ENCODE assay signal across 10 cellular contexts in the genomic region with DNA sequence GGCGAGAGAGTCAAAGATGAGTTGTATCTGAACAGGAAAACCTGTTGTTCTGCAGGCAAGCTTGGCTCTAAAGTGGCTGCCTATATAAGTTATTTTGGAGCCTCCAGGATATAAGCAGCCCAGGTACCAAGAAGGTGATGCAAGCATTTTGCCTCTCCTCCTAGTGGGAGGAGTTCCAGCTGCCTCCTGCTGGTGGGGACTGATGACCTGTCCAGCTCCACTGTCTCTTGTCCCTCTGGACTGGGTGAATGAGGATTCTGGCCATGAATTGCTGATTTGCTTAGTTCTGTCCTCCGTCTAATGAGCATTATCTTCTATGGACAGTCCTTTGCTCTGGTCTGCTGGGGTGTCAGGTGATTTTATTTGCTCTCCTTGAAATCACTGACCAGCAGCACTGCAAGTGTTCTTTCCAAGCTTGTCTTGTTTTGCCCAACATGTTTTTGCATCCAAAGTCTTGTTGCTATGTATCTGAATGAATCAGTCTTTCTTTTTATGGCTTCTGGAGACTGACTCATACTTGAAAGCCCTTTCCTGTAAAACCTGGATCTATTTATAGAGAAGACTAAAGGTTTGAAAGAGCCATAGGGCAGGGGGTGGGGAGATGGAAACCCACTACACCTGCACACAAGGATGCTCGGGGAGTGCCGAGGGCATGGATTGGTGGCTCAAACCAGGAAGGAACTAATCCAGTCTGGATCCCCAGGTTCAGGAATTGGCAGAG. TPM values are rescaled to one million over a fixed set of nuclear protein-coding genes. Genes with fewer than 3 reads are reported as not detected.
A peak's percentile ranks its signal among the peaks of the same experiment; 100 is the strongest.
DNase-seq lines count a peak whose midpoint lies in the region; ATAC-seq and TF ChIP-seq lines count a peak whose summit lies in the region.
"Had no signal": no experiment of that assay in that cellular context is flagged by ENCODE, and none has a peak within 500 bp of the region (broad histone marks: within the 10 kb centered on the region; RNA-seq: fewer than 3 reads in every experiment).

No MANE protein-coding gene starts in this region.

- H3K9ac ChIP-seq in fibroblast of lung (ENCODE audit: insufficient read depth, low read length), result no peak overlapping the region

- H3K4me1 ChIP-seq in fibroblast of lung (ENCODE audit: control insufficient read depth, extremely low read depth, insufficient read depth, low read length), result peaks cover 7% of the 10 kb centered on the region
- no peaks in the 10 kb centered on the region for H3K4me1 ChIP-seq in prostate gland (replicated peaks)

- TF ChIP-seq POLR2A in prostate gland (IDR thresholded peaks at IDR 0.05), result no peak

- ATAC-seq in HG02970 (IDR thresholded peaks at IDR 0.05; ENCODE audit: low FRiP score, unreplicated experiment) (no peak), GM18517 (IDR thresholded peaks at IDR 0.05; ENCODE audit: unreplicated experiment) (no peak)

- no peaks in the 10 kb centered on the region for H4K20me1 ChIP-seq in fibroblast of lung (ENCODE audit: control insufficient read depth, extremely low read depth, insufficient read depth, low read length)

- H3K4me3 ChIP-seq in fibroblast of lung (replicated peaks in 1 of 4; ENCODE audit: control extremely low read depth in 1 of 4, insufficient read depth in 1 of 4, low read depth in 3 of 4, low read length in 4 of 4), result no peak overlapping the region
- no peak overlapping the region for H3K4me3 ChIP-seq in prostate gland

- 73% methylated on average over 4 of the region's 4 CpGs for WGBS in prostate gland

- no peaks in the 10 kb centered on the region for H3K79me2 ChIP-seq in fibroblast of lung (ENCODE audit: control insufficient read depth, insufficient read depth, low read length)

- DNase-seq in ELF-1 (ENCODE audit: low read depth, low spot score) (peak; percentile 18), SW480 (ENCODE audit: low spot score) (peak; percentile 93), fibroblast of lung (ENCODE audit: low read depth in 2 of 2) (peak; percentile 48 to 89), prostate gland (ENCODE audit: low spot score) (peak; percentile 41), NCI-H1694 treated with DMSO at 0.1 percent for 48 hours (lab: John Stamatoyannopoulos, UW) (no peak), NCI-H1930 (lab: John Stamatoyannopoulos, UW) (no peak)
- DNase-seq: RPMI8226 had no signal

- no peak overlapping the region for H2AFZ ChIP-seq in fibroblast of lung (ENCODE audit: low read length)

- H3K36me3 ChIP-seq in fibroblast of lung (ENCODE audit: control insufficient read depth, insufficient read depth, low read length), result no peaks in the 10 kb centered on the region
- no peaks in the 10 kb centered on the region for H3K36me3 ChIP-seq in prostate gland

- H3K27ac ChIP-seq in fibroblast of lung (ENCODE audit: insufficient read depth, low read length) (no peak overlapping the region), prostate gland (peak overlapping the region in 1 of 2 donors; percentile 59)

- H3K4me2 ChIP-seq in fibroblast of lung (ENCODE audit: extremely low read depth, insufficient read depth, low read length), result no peak overlapping the region

- intact Hi-C loops in prostate gland (cut with DNase I), result no loop called here

- H3K9me3 ChIP-seq in fibroblast of lung (ENCODE audit: control insufficient read depth, insufficient read depth, low read depth, low read length) (no peaks in the 10 kb centered on the region), prostate gland (no peaks in the 10 kb centered on the region)

- no peak for TF ChIP-seq CTCF in fibroblast of lung (conservative IDR thresholded peaks at IDR 0.05 in 1 of 2, IDR thresholded peaks at IDR 0.05 in 1 of 2; ENCODE audit: low read depth in 1 of 2, low read length in 2 of 2)
- TF ChIP-seq CTCF in prostate gland (IDR thresholded peaks at IDR 0.05), result peak in 1 of 4 experiments; percentile 40

- H3K27me3 ChIP-seq in fibroblast of lung (ENCODE audit: control insufficient read depth, insufficient read depth, low read length) (no peaks in the 10 kb centered on the region), prostate gland (replicated peaks; ENCODE audit: insufficient read depth) (no peaks in the 10 kb centered on the region)

RNA-seq across cellular contexts. Expression of a gene that starts 40.6 kb away (rescaled TPM):
- total RNA-seq in fibroblast of lung, result not detected in 2 replicates
- polyA plus RNA-seq in fibroblast of lung, result 0.09 and 0.83 TPM in 2 replicates
- 0.76 TPM in 1 of 2 replicates, not detected in the other for polyA plus RNA-seq in fibroblast of lung (2012)
- polyA minus RNA-seq in fibroblast of lung (ENCODE audit: low replicate concordance), result 2.6 TPM in 1 of 2 replicates, not detected in the other
- 10 to 100 TPM; 25.9 to 33.1 TPM for total RNA-seq in prostate gland
- polyA plus RNA-seq: neural cell had no signal

RNA-seq across cellular contexts. Expression of a gene that starts 42.4 kb away (rescaled TPM):
- total RNA-seq in fibroblast of lung (94.5 and 101 TPM in 2 replicates), prostate gland (10 to 100 TPM; 39.2 to 40.6 TPM)
- 75.3 and 77.6 TPM in 2 replicates for polyA plus RNA-seq in fibroblast of lung
- 92.7 and 118 TPM in 2 replicates for polyA plus RNA-seq in fibroblast of lung (2012)
- 31.8 and 54.8 TPM in 2 replicates for polyA minus RNA-seq in fibroblast of lung (ENCODE audit: low replicate concordance)

RNA-seq across cellular contexts. Expression of a gene that starts 42.5 kb away (rescaled TPM):
- total RNA-seq in fibroblast of lung (2.1 and 4.0 TPM in 2 replicates), prostate gland (1 to 10 TPM; 2.6 to 4.9 TPM)
- polyA plus RNA-seq in fibroblast of lung, result 2.5 and 3.0 TPM in 2 replicates
- polyA plus RNA-seq in fibroblast of lung (2012), result 1.4 and 2.1 TPM in 2 replicates
- polyA minus RNA-seq in fibroblast of lung (ENCODE audit: low replicate concordance), result 0.12 and 1.6 TPM in 2 replicates

RNA-seq across cellular contexts. Expression of a gene that starts 53.4 kb away (rescaled TPM):
- total RNA-seq in fibroblast of lung, result not detected in 2 replicates
- not detected in 2 replicates for polyA plus RNA-seq in fibroblast of lung
- not detected in 2 replicates for polyA plus RNA-seq in fibroblast of lung (2012)
- not detected in 2 replicates for polyA minus RNA-seq in fibroblast of lung (ENCODE audit: low replicate concordance)
- not detected for total RNA-seq in prostate gland
- polyA plus RNA-seq: neural cell had no signal

Comparison
In these comparisons a context has a peak if more than half of its experiments do, and no peak if none do; other contexts are left out.
1. DNase-seq: peak in ELF-1 (single experiment), SW480 (single experiment), fibroblast of lung (2 of 2) and prostate gland (single experiment); none in NCI-H1694 treated with DMSO at 0.1 percent for 48 hours (single experiment) and NCI-H1930 (0 of 2).
2. RNA of a gene that starts 40.6 kb away (total RNA-seq): 25.9 to 33.1 TPM in prostate gland; not detected in fibroblast of lung; every median in the first group is over 10 times any median in the second.